ENCODE assay signal across 19 cellular contexts in genomic region chr7:46525876-46526275, GRCh38.
A peak's percentile ranks its signal among the peaks of the same experiment; 100 is the strongest.
DNase-seq lines count a peak whose midpoint lies in the region; ATAC-seq and TF ChIP-seq lines count a peak whose summit lies in the region.
"Had no signal": no experiment of that assay in that cellular context is flagged by ENCODE, and none has a peak within 500 bp of the region (broad histone marks: within the 10 kb centered on the region; RNA-seq: fewer than 3 reads in every experiment).

No MANE protein-coding gene starts in this region.

- no peak for TF ChIP-seq RAD21 in Ishikawa (IDR thresholded peaks at IDR 0.05; ENCODE audit: low read depth)

- H3K4me3 ChIP-seq in astrocyte of the spinal cord (ENCODE audit: low read depth, low read length), result no peak overlapping the region
- H3K4me3 ChIP-seq in psoas muscle, result no peak overlapping the region
- H3K4me3 ChIP-seq: SK-N-MC, stomach had no signal

- H3K36me3 ChIP-seq in psoas muscle (ENCODE audit: insufficient read depth in 1 of 2, low read depth in 1 of 2), result no peaks in the 10 kb centered on the region
- H3K36me3 ChIP-seq: stomach had no signal

- DNase-seq in Daoy (ENCODE audit: low read depth) (peak; percentile 43), astrocyte of the spinal cord (ENCODE audit: low read depth, low spot score) (peak; percentile 36), left lobe of liver (ENCODE audit: low spot score) (no peak), GM10266 (ENCODE audit: extremely low spot score) (no peak), psoas muscle (no peak), COR-L47 (lab: John Stamatoyannopoulos, UW) (no peak)
- DNase-seq: activated B cell treated with CpG ODN at 0.5 μM for 24 hours; activated T-cell treated with anti-CD3 and anti-CD28 coated beads, Interleukin-2, amount 50 U/mL, for 4 hours; hippocampal formation; MV-4-11; NCI-H2081; NCI-H524; stimulated activated CD4-positive, alpha-beta T cell treated with anti-CD3 and anti-CD28 coated beads, Interleukin-2, amount 100 ng/mL, for 48 hours; stomach; T-helper 9 cell had no signal

- H3K27ac ChIP-seq in psoas muscle, result no peak overlapping the region
- H3K27ac ChIP-seq: SK-N-MC, stomach had no signal

- WGBS in psoas muscle, 3 donors, result 58 to 67% (median 63%) methylated on average over 5 of the region's 5 CpGs

- no peak for TF ChIP-seq EP300 in Ishikawa (IDR thresholded peaks at IDR 0.05; ENCODE audit: borderline replicate concordance)

- ATAC-seq in left lobe of liver, result peak; percentile 71
- no peak for ATAC-seq in psoas muscle
- no peak for ATAC-seq in GM21390 (IDR thresholded peaks at IDR 0.05; ENCODE audit: unreplicated experiment)
- ATAC-seq: activated T-cell treated with anti-CD3 and anti-CD28 coated beads, Interleukin-2, amount 50 U/mL, for 4 hours; natural killer cell treated with Interleukin-12 subunit alpha and Interleukin-12 subunit beta and Interleukin-15 and Interleukin-18, amount 100 ng/mL, for 72 hours had no signal

- in situ Hi-C loops in astrocyte of the spinal cord (cut with HindIII; ENCODE audit: low sequenced_read_pairs), result no loop called here

- no peaks in the 10 kb centered on the region for H3K9me3 ChIP-seq in psoas muscle

- H3K27me3 ChIP-seq in psoas muscle (ENCODE audit: insufficient read depth in 3 of 3, low read length in 2 of 3), result no peaks in the 10 kb centered on the region
- H3K27me3 ChIP-seq: stomach had no signal

- H3K4me1 ChIP-seq in psoas muscle, result no peaks in the 10 kb centered on the region
- H3K4me1 ChIP-seq: stomach had no signal

- no peak for TF ChIP-seq CTCF in astrocyte of the spinal cord (IDR thresholded peaks at IDR 0.05; ENCODE audit: low read depth, low read length)
- no peak for TF ChIP-seq CTCF in GM10266 (IDR thresholded peaks at IDR 0.05; ENCODE audit: control insufficient read depth, insufficient read depth, low read depth, missing control alignments)
- no peak for TF ChIP-seq CTCF in psoas muscle (IDR thresholded peaks at IDR 0.05)

- intact Hi-C loops in psoas muscle (cut with DNase I), result no loop called here

TF ChIP-seq in Ishikawa, 13 proteins besides CTCF, POLR2A, EP300 and RAD21:
- no peak for TF ChIP-seq FOXM1 (IDR thresholded peaks at IDR 0.05; ENCODE audit: borderline replicate concordance, low read depth)
- peak; percentile 49 for TF ChIP-seq NFIC (IDR thresholded peaks at IDR 0.05)
- 0 out of 2 replicates have a peak, but pooled peaks have one; percentile 19 for TF ChIP-seq TEAD4 (IDR thresholded peaks at IDR 0.05)

Comparison
In these comparisons a context has a peak if more than half of its experiments do, and no peak if none do; other contexts are left out.
1. DNase-seq: peak in Daoy (single experiment) and astrocyte of the spinal cord (single experiment); none in left lobe of liver (single experiment), GM10266 (single experiment), psoas muscle (0 of 2) and COR-L47 (single experiment).